ENCODE assay signal across 27 cellular contexts in genomic region chr4:11790230-11790629, GRCh38.
"Had no signal": no experiment of that assay in that cellular context is flagged by ENCODE, and none has a peak within 500 bp of the region (broad histone marks: within the 10 kb centered on the region; RNA-seq: fewer than 3 reads in every experiment).

No MANE protein-coding gene starts in this region.

- H3K9me3 ChIP-seq: colonic mucosa, esophagus muscularis mucosa, esophagus squamous epithelium, gastrocnemius medialis, gastroesophageal sphincter had no signal

- DNase-seq: colonic mucosa; cortex of kidney; dermis blood vessel endothelial cell; dorsolateral prefrontal cortex; effector CD4-positive, alpha-beta T cell; effector CD8-positive, alpha-beta T cell; effector memory CD4-positive, alpha-beta T cell; effector memory CD8-positive, alpha-beta T cell; endodermal cell; erythroblast; esophagus squamous epithelium; foreskin fibroblast; foreskin melanocyte; gastrocnemius medialis; glutamatergic neuron; head of caudate nucleus; heart left ventricle; heart right ventricle had no signal

- ATAC-seq: effector memory CD8-positive, alpha-beta T cell; esophagus mucosa; gastrocnemius medialis; gastroesophageal sphincter; heart left ventricle; heart right ventricle had no signal

- H3K4me3 ChIP-seq: colonic mucosa, coronary artery, dorsolateral prefrontal cortex, esophagus muscularis mucosa, esophagus squamous epithelium, gastrocnemius medialis, gastroesophageal sphincter, heart left ventricle, heart right ventricle had no signal

- H3K36me3 ChIP-seq: colonic mucosa, esophagus muscularis mucosa, esophagus squamous epithelium, gastrocnemius medialis, gastroesophageal sphincter, heart left ventricle, heart right ventricle had no signal

- H3K27ac ChIP-seq: colonic mucosa, coronary artery, dorsolateral prefrontal cortex, epithelial cell of prostate, esophagus muscularis mucosa, esophagus squamous epithelium, gastrocnemius medialis, gastroesophageal sphincter, heart left ventricle, heart right ventricle had no signal

- H3K27me3 ChIP-seq: colonic mucosa, esophagus muscularis mucosa, esophagus squamous epithelium, gastrocnemius medialis, gastroesophageal sphincter, heart left ventricle, heart right ventricle had no signal

- FAIRE-seq: colon, endometrium, endothelial cell of umbilical vein, frontal cortex had no signal

- H3K4me1 ChIP-seq: colonic mucosa, esophagus muscularis mucosa, esophagus squamous epithelium, gastrocnemius medialis, gastroesophageal sphincter, heart left ventricle, heart right ventricle had no signal
